Comparison of ENCODE assay signal across 3 cellular contexts in the genomic region with DNA sequence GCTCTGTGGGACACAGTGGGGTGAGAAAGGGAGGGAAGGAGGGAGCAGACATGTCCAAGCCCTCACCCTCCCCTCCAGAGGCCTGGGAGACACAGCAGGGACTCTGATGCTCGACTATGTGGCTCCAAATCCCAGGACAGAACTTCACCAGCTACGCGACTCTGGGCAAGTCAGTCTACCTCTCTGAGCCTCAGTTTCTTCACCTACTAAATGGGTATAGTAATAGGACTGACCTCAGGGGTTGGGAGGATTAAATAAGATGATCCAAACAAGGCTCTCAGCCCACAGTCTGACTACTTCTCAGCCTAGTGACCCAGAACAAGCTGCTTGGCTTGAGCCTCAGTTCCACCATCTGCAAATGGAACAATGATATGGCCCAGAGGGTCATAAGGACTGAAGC.
TF ChIP-seq lines count a peak whose summit lies in the region.

No MANE protein-coding gene starts in this region.

TF ChIP-seq in SK-N-SH, 30 proteins besides CTCF, POLR2A, EP300 and RAD21:
- TF ChIP-seq RFX5 (IDR thresholded peaks at IDR 0.05; ENCODE audit: low read length) (no peak), MEF2A (IDR thresholded peaks at IDR 0.05; ENCODE audit: borderline replicate concordance, low read depth) (no peak), FOSL2 (IDR thresholded peaks at IDR 0.05; ENCODE audit: borderline replicate concordance, low read depth) (no peak), JUND (IDR thresholded peaks at IDR 0.05) (no peak), SIN3A (IDR thresholded peaks at IDR 0.05; ENCODE audit: borderline replicate concordance, low read depth, low read length) (no peak), NRF1 (IDR thresholded peaks at IDR 0.05; ENCODE audit: low read depth, low read length) (no peak), TCF12 (IDR thresholded peaks at IDR 0.05) (no peak), IRF3 (IDR thresholded peaks at IDR 0.05; ENCODE audit: low read depth, low read length) (no peak), SMC3 (IDR thresholded peaks at IDR 0.05; ENCODE audit: low read depth, low read length) (no peak), TEAD4 (IDR thresholded peaks at IDR 0.05; ENCODE audit: borderline replicate concordance, insufficient read depth) (no peak), RCOR1 (IDR thresholded peaks at IDR 0.05; ENCODE audit: low read length) (no peak)
- TF ChIP-seq, protein P1, sequence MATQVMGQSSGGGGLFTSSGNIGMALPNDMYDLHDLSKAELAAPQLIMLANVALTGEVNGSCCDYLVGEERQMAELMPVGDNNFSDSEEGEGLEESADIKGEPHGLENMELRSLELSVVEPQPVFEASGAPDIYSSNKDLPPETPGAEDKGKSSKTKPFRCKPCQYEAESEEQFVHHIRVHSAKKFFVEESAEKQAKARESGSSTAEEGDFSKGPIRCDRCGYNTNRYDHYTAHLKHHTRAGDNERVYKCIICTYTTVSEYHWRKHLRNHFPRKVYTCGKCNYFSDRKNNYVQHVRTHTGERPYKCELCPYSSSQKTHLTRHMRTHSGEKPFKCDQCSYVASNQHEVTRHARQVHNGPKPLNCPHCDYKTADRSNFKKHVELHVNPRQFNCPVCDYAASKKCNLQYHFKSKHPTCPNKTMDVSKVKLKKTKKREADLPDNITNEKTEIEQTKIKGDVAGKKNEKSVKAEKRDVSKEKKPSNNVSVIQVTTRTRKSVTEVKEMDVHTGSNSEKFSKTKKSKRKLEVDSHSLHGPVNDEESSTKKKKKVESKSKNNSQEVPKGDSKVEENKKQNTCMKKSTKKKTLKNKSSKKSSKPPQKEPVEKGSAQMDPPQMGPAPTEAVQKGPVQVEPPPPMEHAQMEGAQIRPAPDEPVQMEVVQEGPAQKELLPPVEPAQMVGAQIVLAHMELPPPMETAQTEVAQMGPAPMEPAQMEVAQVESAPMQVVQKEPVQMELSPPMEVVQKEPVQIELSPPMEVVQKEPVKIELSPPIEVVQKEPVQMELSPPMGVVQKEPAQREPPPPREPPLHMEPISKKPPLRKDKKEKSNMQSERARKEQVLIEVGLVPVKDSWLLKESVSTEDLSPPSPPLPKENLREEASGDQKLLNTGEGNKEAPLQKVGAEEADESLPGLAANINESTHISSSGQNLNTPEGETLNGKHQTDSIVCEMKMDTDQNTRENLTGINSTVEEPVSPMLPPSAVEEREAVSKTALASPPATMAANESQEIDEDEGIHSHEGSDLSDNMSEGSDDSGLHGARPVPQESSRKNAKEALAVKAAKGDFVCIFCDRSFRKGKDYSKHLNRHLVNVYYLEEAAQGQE (IDR thresholded peaks at IDR 0.05; ENCODE audit: low read depth, low read length): no peak
- TF ChIP-seq, protein P2, sequence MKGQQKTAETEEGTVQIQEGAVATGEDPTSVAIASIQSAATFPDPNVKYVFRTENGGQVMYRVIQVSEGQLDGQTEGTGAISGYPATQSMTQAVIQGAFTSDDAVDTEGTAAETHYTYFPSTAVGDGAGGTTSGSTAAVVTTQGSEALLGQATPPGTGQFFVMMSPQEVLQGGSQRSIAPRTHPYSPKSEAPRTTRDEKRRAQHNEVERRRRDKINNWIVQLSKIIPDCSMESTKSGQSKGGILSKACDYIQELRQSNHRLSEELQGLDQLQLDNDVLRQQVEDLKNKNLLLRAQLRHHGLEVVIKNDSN (IDR thresholded peaks at IDR 0.05; ENCODE audit: borderline replicate concordance, low read depth): no peak
TF ChIP-seq in SK-N-SH: peak in this region for 0.

TF ChIP-seq in H1, 55 proteins besides CTCF, POLR2A, EP300 and RAD21:
- TF ChIP-seq USF2 (IDR thresholded peaks at IDR 0.05; ENCODE audit: low read length) (no peak), POU5F1 (IDR thresholded peaks at IDR 0.05; ENCODE audit: low read depth, low read length) (no peak), PHF8 (conservative IDR thresholded peaks at IDR 0.05; ENCODE audit: low read depth, low read length) (no peak), RNF2 (IDR thresholded peaks at IDR 0.05; ENCODE audit: borderline replicate concordance, low read depth, low read length, missing control alignments, poor library complexity, severe bottlenecking) (no peak), E2F6 (IDR thresholded peaks at IDR 0.05) (no peak), NANOG (IDR thresholded peaks at IDR 0.05; ENCODE audit: insufficient read depth, low read depth, low read length, poor library complexity, severe bottlenecking) (no peak), GABPA (IDR thresholded peaks at IDR 0.05; ENCODE audit: borderline replicate concordance, insufficient read depth, low read length) (no peak), KDM4A (IDR thresholded peaks at IDR 0.05; ENCODE audit: low read depth, low read length, severe bottlenecking) (no peak), NRF1 (IDR thresholded peaks at IDR 0.05; ENCODE audit: low read depth, low read length) (no peak), ASH2L (IDR thresholded peaks at IDR 0.05; ENCODE audit: low read length) (no peak), SUZ12 (IDR thresholded peaks at IDR 0.05; ENCODE audit: low read length) (no peak), TCF12 (IDR thresholded peaks at IDR 0.05; ENCODE audit: low read depth, low read length) (no peak), FOSL1 (IDR thresholded peaks at IDR 0.05; ENCODE audit: insufficient read depth, low read depth, low read length) (no peak), TBP (IDR thresholded peaks at IDR 0.05; ENCODE audit: low read depth, low read length) (no peak)

TF ChIP-seq in neural cell, 6 proteins besides CTCF, POLR2A, EP300 and RAD21:
- TF ChIP-seq TAF1 (IDR thresholded peaks at IDR 0.05; ENCODE audit: low read depth): no peak
- TF ChIP-seq POLR2AphosphoS5 (IDR thresholded peaks at IDR 0.05): no peak
- no peak for TF ChIP-seq SMC3 (conservative IDR thresholded peaks at IDR 0.05; ENCODE audit: poor library complexity)
- TF ChIP-seq, protein P1 (IDR thresholded peaks at IDR 0.05; ENCODE audit: borderline replicate concordance): no peak
- TF ChIP-seq EZH2 (IDR thresholded peaks at IDR 0.05; ENCODE audit: borderline replicate concordance, insufficient read depth, low read length, poor library complexity, severe bottlenecking): no peak
- no peak for TF ChIP-seq MXI1 (conservative IDR thresholded peaks at IDR 0.05; ENCODE audit: poor library complexity, severe bottlenecking)
